ENCODE assay signal across 1 cellular context in genomic region chr6:127458190-127458589, GRCh38.
TF ChIP-seq lines count a peak whose summit lies in the region.

No MANE protein-coding gene starts in this region.

TF ChIP-seq in K562, 482 proteins besides CTCF, POLR2A, EP300 and RAD21 (continued from another document):
- TF ChIP-seq NFYB (IDR thresholded peaks at IDR 0.05; ENCODE audit: extremely low read depth, insufficient read length) (no peak), PRMT5 (CRISPR knock-in tag; IDR thresholded peaks at IDR 0.05) (no peak), SRSF7 (optimal IDR thresholded peaks at IDR 0.05; ENCODE audit: low read depth, low read length) (no peak), IRF2 (CRISPR knock-in tag; IDR thresholded peaks at IDR 0.05) (no peak), RFX7 (CRISPR knock-in tag; IDR thresholded peaks at IDR 0.05) (no peak), TCF7L2 (IDR thresholded peaks at IDR 0.05; ENCODE audit: low read depth, low read length) (no peak), MAFK (IDR thresholded peaks at IDR 0.05; ENCODE audit: low read length) (peak; percentile 26; the same call in 1 of the 2 replicates), MLLT1 (IDR thresholded peaks at IDR 0.05) (no peak), CBX5 (IDR thresholded peaks at IDR 0.05; ENCODE audit: borderline replicate concordance, low read depth) (no peak), ZFP91 (CRISPR knock-in tag; IDR thresholded peaks at IDR 0.05) (no peak), ZBTB12 (CRISPR knock-in tag; IDR thresholded peaks at IDR 0.05) (no peak), MAFF (IDR thresholded peaks at IDR 0.05; ENCODE audit: low read length) (peak; percentile 53), YY1 (IDR thresholded peaks at IDR 0.05; ENCODE audit: borderline replicate concordance in 1 of 3, control insufficient read depth in 1 of 3, extremely low read depth in 1 of 3, insufficient read depth in 3 of 3, insufficient read length in 1 of 3, insufficient replicate concordance in 2 of 3, low read depth in 1 of 3, low read length in 2 of 3) (no peak), ZHX1 (conservative IDR thresholded peaks at IDR 0.05; ENCODE audit: low read length) (no peak), ZNF639 (CRISPR knock-in tag; conservative IDR thresholded peaks at IDR 0.05 in 1 of 2, IDR thresholded peaks at IDR 0.05 in 1 of 2) (no peak), ZBTB49 (CRISPR knock-in tag; IDR thresholded peaks at IDR 0.05; ENCODE audit: borderline replicate concordance) (no peak), POLR2AphosphoS2 (IDR thresholded peaks at IDR 0.05; ENCODE audit: low read length) (no peak), PHF21A (IDR thresholded peaks at IDR 0.05; ENCODE audit: borderline replicate concordance, low read depth) (no peak), KHSRP (IDR thresholded peaks at IDR 0.05) (no peak), ELF2 (CRISPR knock-in tag; IDR thresholded peaks at IDR 0.05) (no peak), MAFG (tag; conservative IDR thresholded peaks at IDR 0.05) (peak; percentile 47), CHD1 (IDR thresholded peaks at IDR 0.05; ENCODE audit: low read length) (no peak), CBFA2T2 (conservative IDR thresholded peaks at IDR 0.05) (no peak), E2F5 (CRISPR knock-in tag; IDR thresholded peaks at IDR 0.05) (no peak), CREM (IDR thresholded peaks at IDR 0.05; ENCODE audit: low read depth) (no peak), IRF1 (CRISPR knock-in tag; IDR thresholded peaks at IDR 0.05; ENCODE audit: borderline replicate concordance) (no peak), FUS (optimal IDR thresholded peaks at IDR 0.05; ENCODE audit: low read depth, low read length) (no peak), DPF2 (IDR thresholded peaks at IDR 0.05) (no peak), ZNF217 (CRISPR knock-in tag; IDR thresholded peaks at IDR 0.05) (no peak), C11orf30 (IDR thresholded peaks at IDR 0.05; ENCODE audit: low read depth) (peak; percentile 55), RHOXF2B (CRISPR knock-in tag; conservative IDR thresholded peaks at IDR 0.05) (no peak), ZNF316 (IDR thresholded peaks at IDR 0.05) (peak; percentile 60), FOSL1 (tag; conservative IDR thresholded peaks at IDR 0.05) (no peak), ZNF146 (CRISPR knock-in tag; IDR thresholded peaks at IDR 0.05; ENCODE audit: unreplicated experiment) (no peak), SREBF1 (IDR thresholded peaks at IDR 0.05; ENCODE audit: borderline replicate concordance, low read depth, low read length) (no peak), NCOA6 (IDR thresholded peaks at IDR 0.05) (no peak), KDM5B (IDR thresholded peaks at IDR 0.05; ENCODE audit: insufficient replicate concordance, low read depth, low read length) (no peak)
